Comparison of ENCODE assay signal across 8 cellular contexts in the genomic region with DNA sequence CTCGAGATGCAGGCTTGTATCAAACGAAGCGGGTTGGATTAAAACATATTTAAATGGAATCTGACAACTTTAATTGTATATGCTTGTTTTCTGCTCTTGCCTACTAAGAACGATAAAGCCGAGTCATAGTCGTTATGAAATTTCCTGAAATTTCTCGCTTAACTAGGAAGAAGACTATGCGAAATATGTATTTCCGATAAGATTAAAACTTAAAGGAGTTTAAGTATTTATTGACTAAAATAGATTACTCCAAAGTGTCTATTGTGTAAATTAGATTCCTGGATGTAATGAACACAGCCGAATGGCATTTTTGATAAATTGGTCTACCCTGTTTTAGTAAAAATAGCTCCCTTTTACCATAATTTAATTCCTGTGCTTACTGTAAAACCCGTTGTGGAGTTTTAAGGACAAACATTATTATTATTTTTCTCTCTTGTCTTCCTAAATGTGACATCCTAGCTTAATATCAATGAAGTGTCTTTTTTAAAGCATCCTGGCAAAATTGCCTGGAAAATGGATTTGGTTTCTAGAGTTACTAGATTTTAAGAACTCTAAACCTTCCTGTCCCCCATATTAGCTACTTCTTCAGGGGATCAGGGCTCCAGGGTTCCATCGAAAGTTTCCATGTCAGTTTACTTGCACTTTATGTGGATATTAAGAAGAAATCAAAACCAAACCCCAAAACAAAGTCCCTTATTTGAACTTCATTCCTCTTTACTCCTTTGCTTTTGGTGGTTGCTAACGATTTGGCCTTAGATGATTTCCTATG. TPM values are rescaled to one million over a fixed set of nuclear protein-coding genes. Genes with fewer than 3 reads are reported as not detected.
DNase-seq lines count a peak whose midpoint lies in the region; ATAC-seq and TF ChIP-seq lines count a peak whose summit lies in the region.

No MANE protein-coding gene starts in this region.

- H3K9me3 ChIP-seq in colonic mucosa, result no peaks in the 10 kb centered on the region
- no peaks in the 10 kb centered on the region for H3K9me3 ChIP-seq in naive thymus-derived CD4-positive, alpha-beta T cell (ENCODE audit: control insufficient read depth in 2 of 3, low read length in 3 of 3)

- no peaks in the 10 kb centered on the region for H3K36me3 Mint-ChIP-seq in IgD-negative memory B cell
- no peaks in the 10 kb centered on the region for H3K36me3 Mint-ChIP-seq in naive thymus-derived CD4-positive, alpha-beta T cell

- DNase-seq in AML-193 (lab: John Stamatoyannopoulos, UW) (peak; percentile 55 to 57), colonic mucosa (no peak), DMS153 (lab: John Stamatoyannopoulos, UW) (no peak), globus pallidus (ENCODE audit: low spot score) (no peak), NCI-H446 (lab: John Stamatoyannopoulos, UW) (no peak)
- DNase-seq in naive thymus-derived CD4-positive, alpha-beta T cell, result no peak

- POLR2A ChIA-PET in naive thymus-derived CD4-positive, alpha-beta T cell (lab: Charles Lee), result interaction anchor here (0.7 to 1.7 kb wide), 2 partner anchors 75 to 136 kb away, joined by 3 to 5 read pairs; no protein-coding TSS in a partner anchor

- peaks cover 20 to 35% (median 24%) of the 10 kb centered on the region in 3 donors for H3K4me1 Mint-ChIP-seq in IgD-negative memory B cell
- H3K4me1 Mint-ChIP-seq in naive thymus-derived CD4-positive, alpha-beta T cell, result peaks cover 12 to 55% (median 36%) of the 10 kb centered on the region in 7 donors

- intact Hi-C loops in colonic mucosa (cut with DNase I), result loop anchor here (5.0 to 10.0 kb wide), 2 partner anchors 213 to 419 kb away; no protein-coding TSS in a partner anchor
- intact Hi-C loops in naive thymus-derived CD4-positive, alpha-beta T cell (cut with micrococcal nuclease), result loop anchor here (5.0 to 10.0 kb wide), 4 partner anchors 213 to 544 kb away; a partner anchor contains a TSS

- CTCF ChIA-PET in naive thymus-derived CD4-positive, alpha-beta T cell (lab: Charles Lee), result interaction anchor here (0.9 to 2.7 kb wide), 2 partner anchors 9 to 74 kb away, joined by 3 to 9 read pairs; no protein-coding TSS in a partner anchor

- no peak overlapping the region for H3K27ac ChIP-seq in colonic mucosa
- no peak overlapping the region for H3K27ac ChIP-seq in naive thymus-derived CD4-positive, alpha-beta T cell (ENCODE audit: low read depth, low read length)

- H3K27me3 Mint-ChIP-seq in IgD-negative memory B cell, result no peaks in the 10 kb centered on the region
- peaks cover 0 to 32% (median 0%) of the 10 kb centered on the region in 5 donors for H3K27me3 Mint-ChIP-seq in naive thymus-derived CD4-positive, alpha-beta T cell

- H3K4me3 Mint-ChIP-seq in IgD-negative memory B cell, result peak overlapping the region; percentile 83 to 94 (median 92)
- H3K4me3 Mint-ChIP-seq in naive thymus-derived CD4-positive, alpha-beta T cell, result peak overlapping the region; percentile 67 to 90 (median 83)

- ATAC-seq in naive thymus-derived CD4-positive, alpha-beta T cell, result no peak
- ATAC-seq in HG02938 (IDR thresholded peaks at IDR 0.05; ENCODE audit: unreplicated experiment), result no peak

- H3K27ac Mint-ChIP-seq in IgD-negative memory B cell, result peak overlapping the region; percentile 75 to 90 (median 87)
- H3K27ac Mint-ChIP-seq in naive thymus-derived CD4-positive, alpha-beta T cell, result peak overlapping the region in 6 of 9 donors; percentile 30 to 84 (median 48)

- no peaks in the 10 kb centered on the region for H3K27me3 ChIP-seq in colonic mucosa
- H3K27me3 ChIP-seq in naive thymus-derived CD4-positive, alpha-beta T cell (ENCODE audit: control insufficient read depth in 2 of 2, insufficient read depth in 2 of 2, low read length in 2 of 2), result no peaks in the 10 kb centered on the region

- no peaks in the 10 kb centered on the region for H3K4me1 ChIP-seq in colonic mucosa
- H3K4me1 ChIP-seq in naive thymus-derived CD4-positive, alpha-beta T cell (ENCODE audit: control insufficient read depth in 2 of 2, insufficient read depth in 2 of 2, low read length in 2 of 2), result peaks cover 0 to 4% of the 10 kb centered on the region in 2 donors

- peak overlapping the region; percentile 94 for H3K4me3 ChIP-seq in colonic mucosa
- H3K4me3 ChIP-seq in naive thymus-derived CD4-positive, alpha-beta T cell (ENCODE audit: low read length), result no peak overlapping the region

- no peak for TF ChIP-seq CTCF in colonic mucosa (IDR thresholded peaks at IDR 0.05)

- H3K9me3 Mint-ChIP-seq in IgD-negative memory B cell, result no peaks in the 10 kb centered on the region
- H3K9me3 Mint-ChIP-seq in naive thymus-derived CD4-positive, alpha-beta T cell, result no peaks in the 10 kb centered on the region

- no peaks in the 10 kb centered on the region for H3K36me3 ChIP-seq in colonic mucosa
- peaks cover 0 to 3% (median 0%) of the 10 kb centered on the region in 3 experiments for H3K36me3 ChIP-seq in naive thymus-derived CD4-positive, alpha-beta T cell (ENCODE audit: control insufficient read depth in 2 of 3, insufficient read depth in 3 of 3, low read length in 3 of 3)

- H3K9ac ChIP-seq in colonic mucosa (ENCODE audit: low read depth in 2 of 2, low read length in 2 of 2), result peak overlapping the region in 1 of 2 donors; percentile 67

RNA-seq across cellular contexts. Expression of a gene that starts 0.7 kb away (rescaled TPM):
- polyA plus RNA-seq in IgD-negative memory B cell, result 22.2 TPM
- 10 to 100 TPM; 68.5 to 97.5 TPM for total RNA-seq in colonic mucosa
- total RNA-seq in naive thymus-derived CD4-positive, alpha-beta T cell, result 10 to 100 TPM; 29.6 to 81.6 (median 50.2) TPM
- 10 to 100 TPM; 10.1 to 24.4 TPM for polyA plus RNA-seq in naive thymus-derived CD4-positive, alpha-beta T cell

Comparison
In these comparisons a context has a peak if more than half of its experiments do, and no peak if none do; other contexts are left out.
1. DNase-seq: peak in AML-193 (2 of 2); none in colonic mucosa (single experiment), naive thymus-derived CD4-positive, alpha-beta T cell (0 of 9), DMS153 (single experiment), globus pallidus (single experiment) and NCI-H446 (0 of 2).